16 cellular contexts compared by ENCODE assay signal in genomic region chr2:168466190-168466737, GRCh38.
DNase-seq lines count a peak whose midpoint lies in the region; ATAC-seq and TF ChIP-seq lines count a peak whose summit lies in the region.
"Had no signal": no experiment of that assay in that cellular context is flagged by ENCODE, and none has a peak within 500 bp of the region (broad histone marks: within the 10 kb centered on the region; RNA-seq: fewer than 3 reads in every experiment).

No MANE protein-coding gene starts in this region.

- peaks cover 15% of the 10 kb centered on the region for H3K36me3 Mint-ChIP-seq in nephron progenitor cell (ENCODE audit: low read depth)

- H3K9me3 ChIP-seq in KOPT-K1 (ENCODE audit: insufficient read depth, low read length, poor library complexity, severe bottlenecking): no peaks in the 10 kb centered on the region
- H3K9me3 ChIP-seq: spleen had no signal

- H3K27me3 Mint-ChIP-seq in nephron progenitor cell (ENCODE audit: low read depth, poor library complexity): no peaks in the 10 kb centered on the region

- TF ChIP-seq CTCF in nephron progenitor cell (IDR thresholded peaks at IDR 0.05): no peak

- peak overlapping the region; percentile 52 for H3K27ac Mint-ChIP-seq in nephron progenitor cell

- H3K9me3 Mint-ChIP-seq in nephron progenitor cell: no peaks in the 10 kb centered on the region

- H3K27ac ChIP-seq in KOPT-K1 (ENCODE audit: low read depth, low read length, poor library complexity, severe bottlenecking): peak overlapping the region; percentile 44

- DNase-seq in NCI-H1417 (lab: John Stamatoyannopoulos, UW) (peak in 2 of 3 experiments; percentile 8 to 22), NCI-H1417 treated with DMSO at 0.1 percent for 48 hours (lab: John Stamatoyannopoulos, UW) (no peak), amniotic epithelial cell (ENCODE audit: low read depth) (peak; percentile 15), nephron progenitor cell (no peak), DMS153 treated with DMSO at 0.1 percent for 48 hours (lab: John Stamatoyannopoulos, UW; ENCODE audit: unreplicated experiment) (no peak), hippocampal formation (lab: John Stamatoyannopoulos, UW) (no peak)
- DNase-seq: activated CD4-positive, CD25-positive, alpha-beta regulatory T cell treated with anti-CD3 and anti-CD28 coated beads, Interleukin-2, amount 50 U/mL, for 72 hours; GOT3; head of caudate nucleus; mesendoderm; NCI-H226; SIG-M5; spleen; stimulated activated CD8-positive, alpha-beta memory T cell treated with anti-CD3 and anti-CD28 coated beads, Interleukin-4, amount 100 ng/mL, for 48 hours had no signal

- no peaks in the 10 kb centered on the region for H3K36me3 ChIP-seq in KOPT-K1 (ENCODE audit: insufficient read depth, low read length)
- H3K36me3 ChIP-seq: spleen had no signal

- ATAC-seq in GM18519 (IDR thresholded peaks at IDR 0.05; ENCODE audit: low FRiP score, unreplicated experiment): no peak

- H3K4me3 Mint-ChIP-seq in nephron progenitor cell: no peak overlapping the region

- peaks cover 70% of the 10 kb centered on the region for H3K4me1 Mint-ChIP-seq in nephron progenitor cell

Comparison
In these comparisons a context has a peak if more than half of its experiments do, and no peak if none do; other contexts are left out.
1. DNase-seq: peak in NCI-H1417 (2 of 3) and amniotic epithelial cell (single experiment); none in NCI-H1417 treated with DMSO at 0.1 percent for 48 hours (single experiment), nephron progenitor cell (single experiment), DMS153 treated with DMSO at 0.1 percent for 48 hours (single experiment) and hippocampal formation (0 of 2).